ENCODE assay signal across 1 cellular context in the genomic region with DNA sequence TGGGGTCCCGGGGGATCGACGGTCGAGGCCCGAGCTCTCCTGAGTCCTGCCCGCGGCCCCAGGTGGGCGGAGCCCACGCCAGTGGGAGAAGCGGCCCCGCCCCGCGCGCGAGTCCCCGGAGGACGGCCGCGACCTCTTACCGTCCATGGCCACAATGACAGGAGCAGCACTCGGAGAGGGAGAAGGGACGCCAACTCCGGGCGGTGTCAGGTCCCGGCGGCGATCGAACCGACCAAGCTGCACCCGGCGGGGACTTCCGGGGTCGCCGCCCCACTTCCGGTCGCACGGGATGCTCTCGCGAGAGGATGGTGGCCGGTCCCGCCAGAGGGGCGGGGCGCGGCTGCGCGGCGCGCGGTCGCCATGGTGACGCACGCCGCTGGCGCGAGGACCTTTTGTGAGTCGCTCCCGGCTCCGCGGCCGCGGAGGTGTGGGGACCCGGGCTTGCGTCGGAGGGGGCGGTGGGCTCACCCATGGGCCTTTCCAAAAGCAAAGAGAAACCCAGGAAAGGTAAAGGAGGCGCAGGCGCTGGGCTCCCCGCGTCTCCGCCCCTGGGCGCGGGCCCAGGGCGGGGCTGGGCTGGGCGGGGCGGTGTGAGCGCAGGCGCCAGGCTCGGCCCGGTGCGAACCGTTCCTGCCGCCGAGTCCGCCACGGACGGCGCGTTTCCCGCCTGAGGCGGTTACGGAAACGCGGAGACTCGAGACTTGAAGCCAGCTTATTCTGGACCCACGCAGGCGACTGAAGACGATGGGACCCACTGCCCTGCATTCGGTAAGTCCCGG.
TF ChIP-seq lines count a peak whose summit lies in the region.

A gene (minus strand): TSS at position 267 of the 779 bp plus-strand sequence. CDS start 120 bp downstream, at position 147.
A gene (plus strand): TSS at position 395 of the 779 bp plus-strand sequence. CDS start 76 bp downstream, at position 471.

TF ChIP-seq in GM12878, 131 proteins besides CTCF, POLR2A, EP300 and RAD21 (continued from another document and continues in another):
- TF ChIP-seq, protein P1, sequence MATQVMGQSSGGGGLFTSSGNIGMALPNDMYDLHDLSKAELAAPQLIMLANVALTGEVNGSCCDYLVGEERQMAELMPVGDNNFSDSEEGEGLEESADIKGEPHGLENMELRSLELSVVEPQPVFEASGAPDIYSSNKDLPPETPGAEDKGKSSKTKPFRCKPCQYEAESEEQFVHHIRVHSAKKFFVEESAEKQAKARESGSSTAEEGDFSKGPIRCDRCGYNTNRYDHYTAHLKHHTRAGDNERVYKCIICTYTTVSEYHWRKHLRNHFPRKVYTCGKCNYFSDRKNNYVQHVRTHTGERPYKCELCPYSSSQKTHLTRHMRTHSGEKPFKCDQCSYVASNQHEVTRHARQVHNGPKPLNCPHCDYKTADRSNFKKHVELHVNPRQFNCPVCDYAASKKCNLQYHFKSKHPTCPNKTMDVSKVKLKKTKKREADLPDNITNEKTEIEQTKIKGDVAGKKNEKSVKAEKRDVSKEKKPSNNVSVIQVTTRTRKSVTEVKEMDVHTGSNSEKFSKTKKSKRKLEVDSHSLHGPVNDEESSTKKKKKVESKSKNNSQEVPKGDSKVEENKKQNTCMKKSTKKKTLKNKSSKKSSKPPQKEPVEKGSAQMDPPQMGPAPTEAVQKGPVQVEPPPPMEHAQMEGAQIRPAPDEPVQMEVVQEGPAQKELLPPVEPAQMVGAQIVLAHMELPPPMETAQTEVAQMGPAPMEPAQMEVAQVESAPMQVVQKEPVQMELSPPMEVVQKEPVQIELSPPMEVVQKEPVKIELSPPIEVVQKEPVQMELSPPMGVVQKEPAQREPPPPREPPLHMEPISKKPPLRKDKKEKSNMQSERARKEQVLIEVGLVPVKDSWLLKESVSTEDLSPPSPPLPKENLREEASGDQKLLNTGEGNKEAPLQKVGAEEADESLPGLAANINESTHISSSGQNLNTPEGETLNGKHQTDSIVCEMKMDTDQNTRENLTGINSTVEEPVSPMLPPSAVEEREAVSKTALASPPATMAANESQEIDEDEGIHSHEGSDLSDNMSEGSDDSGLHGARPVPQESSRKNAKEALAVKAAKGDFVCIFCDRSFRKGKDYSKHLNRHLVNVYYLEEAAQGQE (IDR thresholded peaks at IDR 0.05; ENCODE audit: low read depth, low read length): no peak
- no peak for TF ChIP-seq HDAC6 (IDR thresholded peaks at IDR 0.05; ENCODE audit: unreplicated experiment)
- TF ChIP-seq, protein P2, sequence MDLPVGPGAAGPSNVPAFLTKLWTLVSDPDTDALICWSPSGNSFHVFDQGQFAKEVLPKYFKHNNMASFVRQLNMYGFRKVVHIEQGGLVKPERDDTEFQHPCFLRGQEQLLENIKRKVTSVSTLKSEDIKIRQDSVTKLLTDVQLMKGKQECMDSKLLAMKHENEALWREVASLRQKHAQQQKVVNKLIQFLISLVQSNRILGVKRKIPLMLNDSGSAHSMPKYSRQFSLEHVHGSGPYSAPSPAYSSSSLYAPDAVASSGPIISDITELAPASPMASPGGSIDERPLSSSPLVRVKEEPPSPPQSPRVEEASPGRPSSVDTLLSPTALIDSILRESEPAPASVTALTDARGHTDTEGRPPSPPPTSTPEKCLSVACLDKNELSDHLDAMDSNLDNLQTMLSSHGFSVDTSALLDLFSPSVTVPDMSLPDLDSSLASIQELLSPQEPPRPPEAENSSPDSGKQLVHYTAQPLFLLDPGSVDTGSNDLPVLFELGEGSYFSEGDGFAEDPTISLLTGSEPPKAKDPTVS (IDR thresholded peaks at IDR 0.05; ENCODE audit: low read depth, low read length): no peak
- 0 out of 2 replicates have a peak, but pooled peaks have one; percentile 7 for TF ChIP-seq ZSCAN29 (IDR thresholded peaks at IDR 0.05)
- TF ChIP-seq, protein P3, sequence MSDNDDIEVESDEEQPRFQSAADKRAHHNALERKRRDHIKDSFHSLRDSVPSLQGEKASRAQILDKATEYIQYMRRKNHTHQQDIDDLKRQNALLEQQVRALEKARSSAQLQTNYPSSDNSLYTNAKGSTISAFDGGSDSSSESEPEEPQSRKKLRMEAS (IDR thresholded peaks at IDR 0.05; ENCODE audit: low read depth, low read length): no peak; the same call in 1 of the 2 replicates
- peak; percentile 84 for TF ChIP-seq NR2C1 (IDR thresholded peaks at IDR 0.05)
- TF ChIP-seq SPI1 (IDR thresholded peaks at IDR 0.05; ENCODE audit: borderline replicate concordance, insufficient read depth, low read depth, low read length): no peak
- TF ChIP-seq, protein P4, sequence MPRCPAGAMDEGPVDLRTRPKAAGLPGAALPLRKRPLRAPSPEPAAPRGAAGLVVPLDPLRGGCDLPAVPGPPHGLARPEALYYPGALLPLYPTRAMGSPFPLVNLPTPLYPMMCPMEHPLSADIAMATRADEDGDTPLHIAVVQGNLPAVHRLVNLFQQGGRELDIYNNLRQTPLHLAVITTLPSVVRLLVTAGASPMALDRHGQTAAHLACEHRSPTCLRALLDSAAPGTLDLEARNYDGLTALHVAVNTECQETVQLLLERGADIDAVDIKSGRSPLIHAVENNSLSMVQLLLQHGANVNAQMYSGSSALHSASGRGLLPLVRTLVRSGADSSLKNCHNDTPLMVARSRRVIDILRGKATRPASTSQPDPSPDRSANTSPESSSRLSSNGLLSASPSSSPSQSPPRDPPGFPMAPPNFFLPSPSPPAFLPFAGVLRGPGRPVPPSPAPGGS (IDR thresholded peaks at IDR 0.05; ENCODE audit: borderline replicate concordance, insufficient read depth, low read depth, low read length, poor library complexity, severe bottlenecking): no peak
- TF ChIP-seq CHD2 (IDR thresholded peaks at IDR 0.05; ENCODE audit: borderline replicate concordance, low read depth, low read length): peak; percentile 98
- TF ChIP-seq, protein P5, sequence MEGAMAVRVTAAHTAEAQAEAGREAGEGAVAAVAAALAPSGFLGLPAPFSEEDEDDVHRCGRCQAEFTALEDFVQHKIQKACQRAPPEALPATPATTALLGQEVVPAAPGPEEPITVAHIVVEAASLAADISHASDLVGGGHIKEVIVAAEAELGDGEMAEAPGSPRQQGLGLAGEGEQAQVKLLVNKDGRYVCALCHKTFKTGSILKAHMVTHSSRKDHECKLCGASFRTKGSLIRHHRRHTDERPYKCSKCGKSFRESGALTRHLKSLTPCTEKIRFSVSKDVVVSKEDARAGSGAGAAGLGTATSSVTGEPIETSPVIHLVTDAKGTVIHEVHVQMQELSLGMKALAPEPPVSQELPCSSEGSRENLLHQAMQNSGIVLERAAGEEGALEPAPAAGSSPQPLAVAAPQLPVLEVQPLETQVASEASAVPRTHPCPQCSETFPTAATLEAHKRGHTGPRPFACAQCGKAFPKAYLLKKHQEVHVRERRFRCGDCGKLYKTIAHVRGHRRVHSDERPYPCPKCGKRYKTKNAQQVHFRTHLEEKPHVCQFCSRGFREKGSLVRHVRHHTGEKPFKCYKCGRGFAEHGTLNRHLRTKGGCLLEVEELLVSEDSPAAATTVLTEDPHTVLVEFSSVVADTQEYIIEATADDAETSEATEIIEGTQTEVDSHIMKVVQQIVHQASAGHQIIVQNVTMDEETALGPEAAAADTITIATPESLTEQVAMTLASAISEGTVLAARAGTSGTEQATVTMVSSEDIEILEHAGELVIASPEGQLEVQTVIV (IDR thresholded peaks at IDR 0.05; ENCODE audit: borderline replicate concordance, partially characterized antibody): peak; percentile 88
- TF ChIP-seq, protein P6, sequence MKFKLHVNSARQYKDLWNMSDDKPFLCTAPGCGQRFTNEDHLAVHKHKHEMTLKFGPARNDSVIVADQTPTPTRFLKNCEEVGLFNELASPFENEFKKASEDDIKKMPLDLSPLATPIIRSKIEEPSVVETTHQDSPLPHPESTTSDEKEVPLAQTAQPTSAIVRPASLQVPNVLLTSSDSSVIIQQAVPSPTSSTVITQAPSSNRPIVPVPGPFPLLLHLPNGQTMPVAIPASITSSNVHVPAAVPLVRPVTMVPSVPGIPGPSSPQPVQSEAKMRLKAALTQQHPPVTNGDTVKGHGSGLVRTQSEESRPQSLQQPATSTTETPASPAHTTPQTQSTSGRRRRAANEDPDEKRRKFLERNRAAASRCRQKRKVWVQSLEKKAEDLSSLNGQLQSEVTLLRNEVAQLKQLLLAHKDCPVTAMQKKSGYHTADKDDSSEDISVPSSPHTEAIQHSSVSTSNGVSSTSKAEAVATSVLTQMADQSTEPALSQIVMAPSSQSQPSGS (IDR thresholded peaks at IDR 0.05; ENCODE audit: low read length): no peak
- TF ChIP-seq RFX5 (IDR thresholded peaks at IDR 0.05; ENCODE audit: low read depth, low read length): no peak
- peak; percentile 83; the same call in 1 of the 2 replicates for TF ChIP-seq TAF1 (IDR thresholded peaks at IDR 0.05; ENCODE audit: borderline replicate concordance, low read depth, low read length)
- TF ChIP-seq RAD51 (IDR thresholded peaks at IDR 0.05): no peak
- no peak for TF ChIP-seq KDM1A (IDR thresholded peaks at IDR 0.05; ENCODE audit: borderline replicate concordance)
- TF ChIP-seq TCF12 (IDR thresholded peaks at IDR 0.05; ENCODE audit: low read depth, low read length): 0 out of 2 replicates have a peak, but pooled peaks have one; percentile 19
- TF ChIP-seq, protein P7, sequence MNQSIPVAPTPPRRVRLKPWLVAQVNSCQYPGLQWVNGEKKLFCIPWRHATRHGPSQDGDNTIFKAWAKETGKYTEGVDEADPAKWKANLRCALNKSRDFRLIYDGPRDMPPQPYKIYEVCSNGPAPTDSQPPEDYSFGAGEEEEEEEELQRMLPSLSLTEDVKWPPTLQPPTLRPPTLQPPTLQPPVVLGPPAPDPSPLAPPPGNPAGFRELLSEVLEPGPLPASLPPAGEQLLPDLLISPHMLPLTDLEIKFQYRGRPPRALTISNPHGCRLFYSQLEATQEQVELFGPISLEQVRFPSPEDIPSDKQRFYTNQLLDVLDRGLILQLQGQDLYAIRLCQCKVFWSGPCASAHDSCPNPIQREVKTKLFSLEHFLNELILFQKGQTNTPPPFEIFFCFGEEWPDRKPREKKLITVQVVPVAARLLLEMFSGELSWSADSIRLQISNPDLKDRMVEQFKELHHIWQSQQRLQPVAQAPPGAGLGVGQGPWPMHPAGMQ (IDR thresholded peaks at IDR 0.05; ENCODE audit: borderline replicate concordance): no peak
- TF ChIP-seq, protein P8, sequence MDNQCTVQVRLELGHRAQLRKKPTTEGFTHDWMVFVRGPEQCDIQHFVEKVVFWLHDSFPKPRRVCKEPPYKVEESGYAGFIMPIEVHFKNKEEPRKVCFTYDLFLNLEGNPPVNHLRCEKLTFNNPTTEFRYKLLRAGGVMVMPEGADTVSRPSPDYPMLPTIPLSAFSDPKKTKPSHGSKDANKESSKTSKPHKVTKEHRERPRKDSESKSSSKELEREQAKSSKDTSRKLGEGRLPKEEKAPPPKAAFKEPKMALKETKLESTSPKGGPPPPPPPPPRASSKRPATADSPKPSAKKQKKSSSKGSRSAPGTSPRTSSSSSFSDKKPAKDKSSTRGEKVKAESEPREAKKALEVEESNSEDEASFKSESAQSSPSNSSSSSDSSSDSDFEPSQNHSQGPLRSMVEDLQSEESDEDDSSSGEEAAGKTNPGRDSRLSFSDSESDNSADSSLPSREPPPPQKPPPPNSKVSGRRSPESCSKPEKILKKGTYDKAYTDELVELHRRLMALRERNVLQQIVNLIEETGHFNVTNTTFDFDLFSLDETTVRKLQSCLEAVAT (IDR thresholded peaks at IDR 0.05): no peak
- TF ChIP-seq, protein P9, sequence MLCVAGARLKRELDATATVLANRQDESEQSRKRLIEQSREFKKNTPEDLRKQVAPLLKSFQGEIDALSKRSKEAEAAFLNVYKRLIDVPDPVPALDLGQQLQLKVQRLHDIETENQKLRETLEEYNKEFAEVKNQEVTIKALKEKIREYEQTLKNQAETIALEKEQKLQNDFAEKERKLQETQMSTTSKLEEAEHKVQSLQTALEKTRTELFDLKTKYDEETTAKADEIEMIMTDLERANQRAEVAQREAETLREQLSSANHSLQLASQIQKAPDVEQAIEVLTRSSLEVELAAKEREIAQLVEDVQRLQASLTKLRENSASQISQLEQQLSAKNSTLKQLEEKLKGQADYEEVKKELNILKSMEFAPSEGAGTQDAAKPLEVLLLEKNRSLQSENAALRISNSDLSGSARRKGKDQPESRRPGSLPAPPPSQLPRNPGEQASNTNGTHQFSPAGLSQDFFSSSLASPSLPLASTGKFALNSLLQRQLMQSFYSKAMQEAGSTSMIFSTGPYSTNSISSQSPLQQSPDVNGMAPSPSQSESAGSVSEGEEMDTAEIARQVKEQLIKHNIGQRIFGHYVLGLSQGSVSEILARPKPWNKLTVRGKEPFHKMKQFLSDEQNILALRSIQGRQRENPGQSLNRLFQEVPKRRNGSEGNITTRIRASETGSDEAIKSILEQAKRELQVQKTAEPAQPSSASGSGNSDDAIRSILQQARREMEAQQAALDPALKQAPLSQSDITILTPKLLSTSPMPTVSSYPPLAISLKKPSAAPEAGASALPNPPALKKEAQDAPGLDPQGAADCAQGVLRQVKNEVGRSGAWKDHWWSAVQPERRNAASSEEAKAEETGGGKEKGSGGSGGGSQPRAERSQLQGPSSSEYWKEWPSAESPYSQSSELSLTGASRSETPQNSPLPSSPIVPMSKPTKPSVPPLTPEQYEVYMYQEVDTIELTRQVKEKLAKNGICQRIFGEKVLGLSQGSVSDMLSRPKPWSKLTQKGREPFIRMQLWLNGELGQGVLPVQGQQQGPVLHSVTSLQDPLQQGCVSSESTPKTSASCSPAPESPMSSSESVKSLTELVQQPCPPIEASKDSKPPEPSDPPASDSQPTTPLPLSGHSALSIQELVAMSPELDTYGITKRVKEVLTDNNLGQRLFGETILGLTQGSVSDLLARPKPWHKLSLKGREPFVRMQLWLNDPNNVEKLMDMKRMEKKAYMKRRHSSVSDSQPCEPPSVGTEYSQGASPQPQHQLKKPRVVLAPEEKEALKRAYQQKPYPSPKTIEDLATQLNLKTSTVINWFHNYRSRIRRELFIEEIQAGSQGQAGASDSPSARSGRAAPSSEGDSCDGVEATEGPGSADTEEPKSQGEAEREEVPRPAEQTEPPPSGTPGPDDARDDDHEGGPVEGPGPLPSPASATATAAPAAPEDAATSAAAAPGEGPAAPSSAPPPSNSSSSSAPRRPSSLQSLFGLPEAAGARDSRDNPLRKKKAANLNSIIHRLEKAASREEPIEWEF (IDR thresholded peaks at IDR 0.05; ENCODE audit: insufficient replicate concordance, low read depth, low read length): no peak
- no peak for TF ChIP-seq SREBF1 (IDR thresholded peaks at IDR 0.05; ENCODE audit: low read length)
- no peak for TF ChIP-seq MTA3 (IDR thresholded peaks at IDR 0.05; ENCODE audit: borderline replicate concordance, low read length)
- TF ChIP-seq, protein P10, sequence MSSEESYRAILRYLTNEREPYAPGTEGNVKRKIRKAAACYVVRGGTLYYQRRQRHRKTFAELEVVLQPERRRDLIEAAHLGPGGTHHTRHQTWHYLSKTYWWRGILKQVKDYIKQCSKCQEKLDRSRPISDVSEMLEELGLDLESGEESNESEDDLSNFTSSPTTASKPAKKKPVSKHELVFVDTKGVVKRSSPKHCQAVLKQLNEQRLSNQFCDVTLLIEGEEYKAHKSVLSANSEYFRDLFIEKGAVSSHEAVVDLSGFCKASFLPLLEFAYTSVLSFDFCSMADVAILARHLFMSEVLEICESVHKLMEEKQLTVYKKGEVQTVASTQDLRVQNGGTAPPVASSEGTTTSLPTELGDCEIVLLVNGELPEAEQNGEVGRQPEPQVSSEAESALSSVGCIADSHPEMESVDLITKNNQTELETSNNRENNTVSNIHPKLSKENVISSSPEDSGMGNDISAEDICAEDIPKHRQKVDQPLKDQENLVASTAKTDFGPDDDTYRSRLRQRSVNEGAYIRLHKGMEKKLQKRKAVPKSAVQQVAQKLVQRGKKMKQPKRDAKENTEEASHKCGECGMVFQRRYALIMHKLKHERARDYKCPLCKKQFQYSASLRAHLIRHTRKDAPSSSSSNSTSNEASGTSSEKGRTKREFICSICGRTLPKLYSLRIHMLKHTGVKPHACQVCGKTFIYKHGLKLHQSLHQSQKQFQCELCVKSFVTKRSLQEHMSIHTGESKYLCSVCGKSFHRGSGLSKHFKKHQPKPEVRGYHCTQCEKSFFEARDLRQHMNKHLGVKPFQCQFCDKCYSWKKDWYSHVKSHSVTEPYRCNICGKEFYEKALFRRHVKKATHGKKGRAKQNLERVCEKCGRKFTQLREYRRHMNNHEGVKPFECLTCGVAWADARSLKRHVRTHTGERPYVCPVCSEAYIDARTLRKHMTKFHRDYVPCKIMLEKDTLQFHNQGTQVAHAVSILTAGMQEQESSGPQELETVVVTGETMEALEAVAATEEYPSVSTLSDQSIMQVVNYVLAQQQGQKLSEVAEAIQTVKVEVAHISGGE (CRISPR knock-in tag; IDR thresholded peaks at IDR 0.05): peak; percentile 58
